10 cellular contexts compared by ENCODE assay signal in genomic region chr17:44733753-44734152, GRCh38. TPM values are rescaled to one million over a fixed set of nuclear protein-coding genes. Genes with fewer than 3 reads are reported as not detected.
DNase-seq lines count a peak whose midpoint lies in the region; ATAC-seq, FAIRE-seq and TF ChIP-seq lines count a peak whose summit lies in the region.
"Had no signal": no experiment of that assay in that cellular context is flagged by ENCODE, and none has a peak within 500 bp of the region (broad histone marks: within the 10 kb centered on the region; RNA-seq: fewer than 3 reads in every experiment).

No MANE protein-coding gene starts in this region.

- FAIRE-seq in G401.6 (lab: Jason Lieb, UNC) = peak; percentile 78

- H3K36me3 ChIP-seq in KMS-11 (ENCODE audit: insufficient read depth) = no peaks in the 10 kb centered on the region; the same call in 1 of the 2 replicates
- peaks cover 3% of the 10 kb centered on the region for H3K36me3 ChIP-seq in brain microvascular endothelial cell (replicated peaks)
- peaks cover 6% of the 10 kb centered on the region for H3K36me3 ChIP-seq in mesendoderm (ENCODE audit: control insufficient read depth, insufficient read depth, low read length)

- TF ChIP-seq CTCF in KMS-11 (conservative IDR thresholded peaks at IDR 0.05; ENCODE audit: low read depth, low read length) (peak; percentile 51), brain microvascular endothelial cell (IDR thresholded peaks at IDR 0.05; ENCODE audit: low read depth, low read length, missing control alignments) (peak; percentile 63)
- TF ChIP-seq CTCF in activated CD8-positive, alpha-beta T cell treated with anti-CD3 and anti-CD28 coated beads for 36 hours (IDR thresholded peaks at IDR 0.05) = no peak

- no peak overlapping the region for H3K4me3 Mint-ChIP-seq in activated CD8-positive, alpha-beta T cell treated with anti-CD3 and anti-CD28 coated beads for 36 hours

- H3K27ac ChIP-seq in KMS-11 (no peak overlapping the region), brain microvascular endothelial cell (no peak overlapping the region), mesendoderm (ENCODE audit: low read depth, low read length) (no peak overlapping the region)

- H3K4ac ChIP-seq in mesendoderm (ENCODE audit: low read depth, low read length) = no peak overlapping the region

- no peaks in the 10 kb centered on the region for H3K27me3 ChIP-seq in KMS-11 (ENCODE audit: insufficient read depth, low read depth)
- H3K27me3 ChIP-seq in brain microvascular endothelial cell (replicated peaks) = no peaks in the 10 kb centered on the region
- H3K27me3 ChIP-seq in mesendoderm (ENCODE audit: insufficient read depth, low read length, poor library complexity) = no peaks in the 10 kb centered on the region

- H2BK120ac ChIP-seq in mesendoderm (ENCODE audit: low read depth, low read length) = no peak overlapping the region

- no peak overlapping the region for H3K4me2 ChIP-seq in KMS-11
- H3K4me2 ChIP-seq in mesendoderm (ENCODE audit: low read length) = no peak overlapping the region

- in situ Hi-C loops in brain microvascular endothelial cell (cut with HindIII; ENCODE audit: low pct_ligation_motif_present, low sequenced_read_pairs) = no loop called here

- H3K36me3 Mint-ChIP-seq in activated CD8-positive, alpha-beta T cell treated with anti-CD3 and anti-CD28 coated beads for 36 hours (ENCODE audit: low read depth) = peaks cover 11% of the 10 kb centered on the region

- no peaks in the 10 kb centered on the region for H3K79me2 ChIP-seq in KMS-11 (ENCODE audit: insufficient read depth, low read depth)
- H3K79me2 ChIP-seq in mesendoderm (ENCODE audit: control insufficient read depth, insufficient read depth, low read length) = no peaks in the 10 kb centered on the region

- no peaks in the 10 kb centered on the region for H3K27me3 Mint-ChIP-seq in activated CD8-positive, alpha-beta T cell treated with anti-CD3 and anti-CD28 coated beads for 36 hours

- H3K56ac ChIP-seq in mesendoderm (ENCODE audit: low read length) = no peak overlapping the region

- H3K9ac ChIP-seq in KMS-11 = no peak overlapping the region
- H3K9ac ChIP-seq in mesendoderm (ENCODE audit: low read length) = no peak overlapping the region

- H3K23ac ChIP-seq in mesendoderm (ENCODE audit: low read length) = no peak overlapping the region

- H3K4me1 Mint-ChIP-seq in activated CD8-positive, alpha-beta T cell treated with anti-CD3 and anti-CD28 coated beads for 36 hours (ENCODE audit: low read depth) = no peaks in the 10 kb centered on the region

- H3K79me1 ChIP-seq in mesendoderm (ENCODE audit: low read length) = no peaks in the 10 kb centered on the region

- DNase-seq in brain microvascular endothelial cell = peak; percentile 20
- peak; percentile 63 for DNase-seq in mesendoderm
- no peak for DNase-seq in activated CD8-positive, alpha-beta T cell treated with anti-CD3 and anti-CD28 coated beads for 36 hours
- DNase-seq in NCI-H2029 (lab: John Stamatoyannopoulos, UW) = no peak
- DNase-seq: activated CD4-positive, alpha-beta T cell treated with anti-CD3 and anti-CD28 coated beads, Interleukin-2, amount 50 U/mL, for 48 hours; NCI-H2107 had no signal

- no peak overlapping the region for H2AK5ac ChIP-seq in mesendoderm (ENCODE audit: low read length)

- ATAC-seq in GM21447 (IDR thresholded peaks at IDR 0.05; ENCODE audit: unreplicated experiment) (no peak), HG03175 (IDR thresholded peaks at IDR 0.05; ENCODE audit: unreplicated experiment) (no peak)
- ATAC-seq in activated CD8-positive, alpha-beta T cell treated with anti-CD3 and anti-CD28 coated beads for 36 hours = no peak

- no CpG with 5 or more reads among the region's 5 CpGs for WGBS in mesendoderm (ENCODE audit: extremely low coverage, insufficient coverage, low lambda C conversion rate)

- no peak overlapping the region for H3K4me3 ChIP-seq in KMS-11 (IDR thresholded peaks at IDR 0.05; ENCODE audit: insufficient read depth, low read depth, low read length)
- no peak overlapping the region for H3K4me3 ChIP-seq in brain microvascular endothelial cell (ENCODE audit: low read depth, low read length)
- H3K4me3 ChIP-seq in mesendoderm (ENCODE audit: low read length) = no peak overlapping the region

- no peak overlapping the region for H3K18ac ChIP-seq in mesendoderm (ENCODE audit: low read length)

- no peak overlapping the region for H4K5ac ChIP-seq in mesendoderm (ENCODE audit: low read length)

- no peak overlapping the region for H4K8ac ChIP-seq in mesendoderm (ENCODE audit: low read depth, low read length)

- CTCF ChIA-PET in activated CD8-positive, alpha-beta T cell treated with anti-CD3 and anti-CD28 coated beads for 36 hours (lab: Charles Lee) = no interaction called here

- H3K27ac Mint-ChIP-seq in activated CD8-positive, alpha-beta T cell treated with anti-CD3 and anti-CD28 coated beads for 36 hours = no peak overlapping the region

- H4K20me1 ChIP-seq in KMS-11 (ENCODE audit: insufficient read depth) = no peaks in the 10 kb centered on the region

- no peak overlapping the region for H2AFZ ChIP-seq in KMS-11 (ENCODE audit: low read depth)

- POLR2A ChIA-PET in activated CD8-positive, alpha-beta T cell treated with anti-CD3 and anti-CD28 coated beads for 36 hours (lab: Charles Lee) = no interaction called here

- H2BK15ac ChIP-seq in mesendoderm (replicated peaks; ENCODE audit: low read depth) = no peak overlapping the region

- H3K9me3 Mint-ChIP-seq in activated CD8-positive, alpha-beta T cell treated with anti-CD3 and anti-CD28 coated beads for 36 hours = no peaks in the 10 kb centered on the region

- intact Hi-C loops in activated CD8-positive, alpha-beta T cell treated with anti-CD3 and anti-CD28 coated beads for 36 hours (cut with micrococcal nuclease) = no loop called here

- peaks cover 16% of the 10 kb centered on the region for H3K4me1 ChIP-seq in KMS-11 (ENCODE audit: low read depth, poor library complexity, severe bottlenecking)
- no peaks in the 10 kb centered on the region for H3K4me1 ChIP-seq in mesendoderm (ENCODE audit: control insufficient read depth, low read depth, low read length)

- no peak overlapping the region for H2BK5ac ChIP-seq in mesendoderm (ENCODE audit: low read length)

RNA-seq across cellular contexts. Expression of gene ADAM11, which starts 25.0 kb away (rescaled TPM):
- 0.46 TPM for polyA plus RNA-seq in mesendoderm (2013, experiment 1 of 2)
- polyA plus RNA-seq in mesendoderm (2013, experiment 2 of 2) = 0.43 TPM
- total RNA-seq in activated CD8-positive, alpha-beta T cell treated with anti-CD3 and anti-CD28 coated beads for 36 hours = under 1 TPM; 0.07 to 0.27 TPM

RNA-seq across cellular contexts. Expression of gene DBF4B, which starts 25.3 kb away (rescaled TPM):
- polyA plus RNA-seq in mesendoderm (2013, experiment 1 of 2) = 12.8 TPM
- 12.9 TPM for polyA plus RNA-seq in mesendoderm (2013, experiment 2 of 2)
- 10 to 100 TPM; 23.3 to 25.5 TPM for total RNA-seq in activated CD8-positive, alpha-beta T cell treated with anti-CD3 and anti-CD28 coated beads for 36 hours

RNA-seq across cellular contexts. Expression of gene CCDC43, which starts 44.2 kb away (rescaled TPM):
- 32.7 TPM for polyA plus RNA-seq in mesendoderm (2013, experiment 1 of 2)
- 33.6 TPM for polyA plus RNA-seq in mesendoderm (2013, experiment 2 of 2)
- 10 to 100 TPM; 29.6 to 34.5 TPM for total RNA-seq in activated CD8-positive, alpha-beta T cell treated with anti-CD3 and anti-CD28 coated beads for 36 hours

Comparison
In these comparisons a context has a peak if more than half of its experiments do, and no peak if none do; other contexts are left out.
1. DNase-seq: peak in brain microvascular endothelial cell (single experiment) and mesendoderm (single experiment); none in activated CD8-positive, alpha-beta T cell treated with anti-CD3 and anti-CD28 coated beads for 36 hours (single experiment) and NCI-H2029 (single experiment).